Comparison of ENCODE assay signal across 7 cellular contexts in genomic region chr3:45325676-45326075, GRCh38.
"Had no signal": no experiment of that assay in that cellular context is flagged by ENCODE, and none has a peak within 500 bp of the region (broad histone marks: within the 10 kb centered on the region; RNA-seq: fewer than 3 reads in every experiment).

No MANE protein-coding gene starts in this region.

- H3K4me3 ChIP-seq: HAP-1, K562 had no signal

- H3K36me3 ChIP-seq: HAP-1 had no signal

- H3K9me3 Mint-ChIP-seq: HFFc6 had no signal

- DNase-seq: GOT3, H7, HFFc6, IMR-90 had no signal

- ATAC-seq: HCT116, K562 had no signal

- H3K27ac Mint-ChIP-seq: HFFc6 had no signal

- H3K4me1 ChIP-seq: HAP-1 had no signal

- H3K4me3 Mint-ChIP-seq: HFFc6 had no signal
